In genomic region chr6:129744201-129744879, GRCh38 we compare ENCODE assay signal across 1 cellular context.
A peak's percentile ranks its signal among the peaks of the same experiment; 100 is the strongest.
TF ChIP-seq lines count a peak whose summit lies in the region.

No MANE protein-coding gene starts in this region.

TF ChIP-seq in HEK293, 187 proteins besides CTCF, POLR2A, EP300 and RAD21 (continued from another document):
- TF ChIP-seq TSHZ1 (tag by site-specific recombination; IDR thresholded peaks at IDR 0.05; ENCODE audit: borderline replicate concordance) = peak; percentile 75; the same call in 1 of the 2 replicates
- TF ChIP-seq ZNF404 (tag by site-specific recombination; IDR thresholded peaks at IDR 0.05) = no peak
- no peak for TF ChIP-seq ELK4 (IDR thresholded peaks at IDR 0.05; ENCODE audit: borderline replicate concordance, low read depth, low read length)
- TF ChIP-seq KLF7 (tag by site-specific recombination; IDR thresholded peaks at IDR 0.05; ENCODE audit: borderline replicate concordance) = no peak
- TF ChIP-seq ZNF292 (tag by site-specific recombination; IDR thresholded peaks at IDR 0.05; ENCODE audit: borderline replicate concordance, low read depth) = no peak
- no peak for TF ChIP-seq ZNF416 (tag by site-specific recombination; IDR thresholded peaks at IDR 0.05)
- TF ChIP-seq ZFP37 (tag by site-specific recombination; IDR thresholded peaks at IDR 0.05) = no peak
- TF ChIP-seq ZNF223 (tag by site-specific recombination; IDR thresholded peaks at IDR 0.05) = no peak
- TF ChIP-seq KLF9 (tag by site-specific recombination; IDR thresholded peaks at IDR 0.05; ENCODE audit: low read depth) = no peak
- no peak for TF ChIP-seq MZF1 (tag by site-specific recombination; IDR thresholded peaks at IDR 0.05; ENCODE audit: borderline replicate concordance)
